1 cellular context compared by ENCODE assay signal in genomic region chr2:230775737-230776136, GRCh38.
TF ChIP-seq lines count a peak whose summit lies in the region.

No MANE protein-coding gene starts in this region.

TF ChIP-seq in GM23338, 12 proteins besides CTCF, POLR2A, EP300 and RAD21:
- TF ChIP-seq REST (IDR thresholded peaks at IDR 0.05; ENCODE audit: unreplicated experiment) (no peak), NANOG (IDR thresholded peaks at IDR 0.05; ENCODE audit: borderline replicate concordance) (no peak), ETS1 (IDR thresholded peaks at IDR 0.05) (no peak), ZNF114 (CRISPR knock-in tag; IDR thresholded peaks at IDR 0.05) (no peak), STAT1 (IDR thresholded peaks at IDR 0.05; ENCODE audit: unreplicated experiment) (no peak), EZH2phosphoT487 (IDR thresholded peaks at IDR 0.05; ENCODE audit: unreplicated experiment) (no peak), POLR2AphosphoS5 (IDR thresholded peaks at IDR 0.05; ENCODE audit: low read depth) (no peak), ZNF462 (CRISPR knock-in tag; IDR thresholded peaks at IDR 0.05) (no peak)
